ENCODE assay signal across 9 cellular contexts in genomic region chr15:98873441-98874218, GRCh38.
DNase-seq lines count a peak whose midpoint lies in the region; ATAC-seq and TF ChIP-seq lines count a peak whose summit lies in the region.
"Had no signal": no experiment of that assay in that cellular context is flagged by ENCODE, and none has a peak within 500 bp of the region (broad histone marks: within the 10 kb centered on the region; RNA-seq: fewer than 3 reads in every experiment).

No MANE protein-coding gene starts in this region.

- no peaks in the 10 kb centered on the region for H3K36me3 ChIP-seq in thyroid gland
- no peaks in the 10 kb centered on the region for H3K36me3 ChIP-seq in body of pancreas (replicated peaks in 1 of 2; ENCODE audit: insufficient read depth in 1 of 2, low read depth in 2 of 2)
- H3K36me3 ChIP-seq in uterus: no peaks in the 10 kb centered on the region
- H3K36me3 ChIP-seq: HAP-1 had no signal

- H3K27ac ChIP-seq in thyroid gland (peak overlapping the region; percentile 34 to 72 (median 50)), body of pancreas (no peak overlapping the region), uterus (no peak overlapping the region)

- TF ChIP-seq POLR2A in thyroid gland (IDR thresholded peaks at IDR 0.05): no peak
- no peak for TF ChIP-seq POLR2A in body of pancreas (IDR thresholded peaks at IDR 0.05)
- TF ChIP-seq POLR2A in uterus (IDR thresholded peaks at IDR 0.05): no peak

- 33 to 36% methylated on average over 12 of the region's 12 CpGs for WGBS in thyroid gland, 2 donors
- WGBS in body of pancreas, 2 donors: 73 to 82% methylated on average over 12 of the region's 12 CpGs

- intact Hi-C loops in thyroid gland (cut with DNase I): no loop called here
- intact Hi-C loops in body of pancreas (cut with DNase I): no loop called here
- intact Hi-C loops in uterus (cut with DNase I; ENCODE audit: low total_unique reads): no loop called here

- H3K4me3 ChIP-seq in thyroid gland (replicated peaks in 1 of 3) (no peak overlapping the region), body of pancreas (no peak overlapping the region), uterus (no peak overlapping the region)
- H3K4me3 ChIP-seq: HAP-1 had no signal

- TF ChIP-seq CTCF in thyroid gland (IDR thresholded peaks at IDR 0.05): peak in 1 of 6 experiments; percentile 9
- no peak for TF ChIP-seq CTCF in body of pancreas (IDR thresholded peaks at IDR 0.05)
- TF ChIP-seq CTCF in uterus (IDR thresholded peaks at IDR 0.05): no peak

- ATAC-seq in GM21786 (IDR thresholded peaks at IDR 0.05; ENCODE audit: unreplicated experiment): peak; percentile 78
- no peak for ATAC-seq in body of pancreas

- H3K27me3 ChIP-seq in thyroid gland (no peaks in the 10 kb centered on the region), body of pancreas (no peaks in the 10 kb centered on the region), uterus (no peaks in the 10 kb centered on the region)

- peak; percentile 82 for DNase-seq in AG20443 (ENCODE audit: low spot score)
- peak; percentile 95 for DNase-seq in RPMI7951 (ENCODE audit: low read depth)
- peak; percentile 83 for DNase-seq in fibroblast of the conjunctiva (ENCODE audit: low read depth)
- DNase-seq in thyroid gland: peak in 1 of 2 donors; percentile 37
- DNase-seq in body of pancreas: no peak
- DNase-seq in uterus: no peak
- DNase-seq in mesenteric fat pad (ENCODE audit: low spot score): no peak

- H3K9me3 ChIP-seq in thyroid gland (no peaks in the 10 kb centered on the region), body of pancreas (no peaks in the 10 kb centered on the region), uterus (no peaks in the 10 kb centered on the region)
- H3K9me3 ChIP-seq: HAP-1 had no signal

- H3K4me1 ChIP-seq in thyroid gland (peaks cover 53 to 61% of the 10 kb centered on the region in 2 donors), body of pancreas (peaks cover 37% of the 10 kb centered on the region), uterus (peaks cover 0 to 5% of the 10 kb centered on the region in 2 donors)

Comparison
In these comparisons a context has a peak if more than half of its experiments do, and no peak if none do; other contexts are left out.
1. DNase-seq: peak in AG20443 (single experiment), RPMI7951 (single experiment) and fibroblast of the conjunctiva (single experiment); none in body of pancreas (0 of 4), uterus (0 of 2) and mesenteric fat pad (single experiment).
2. H3K27ac ChIP-seq: peak in thyroid gland (3 of 3); none in body of pancreas (0 of 4) and uterus (0 of 2).